8 cellular contexts compared by ENCODE assay signal in the genomic region with DNA sequence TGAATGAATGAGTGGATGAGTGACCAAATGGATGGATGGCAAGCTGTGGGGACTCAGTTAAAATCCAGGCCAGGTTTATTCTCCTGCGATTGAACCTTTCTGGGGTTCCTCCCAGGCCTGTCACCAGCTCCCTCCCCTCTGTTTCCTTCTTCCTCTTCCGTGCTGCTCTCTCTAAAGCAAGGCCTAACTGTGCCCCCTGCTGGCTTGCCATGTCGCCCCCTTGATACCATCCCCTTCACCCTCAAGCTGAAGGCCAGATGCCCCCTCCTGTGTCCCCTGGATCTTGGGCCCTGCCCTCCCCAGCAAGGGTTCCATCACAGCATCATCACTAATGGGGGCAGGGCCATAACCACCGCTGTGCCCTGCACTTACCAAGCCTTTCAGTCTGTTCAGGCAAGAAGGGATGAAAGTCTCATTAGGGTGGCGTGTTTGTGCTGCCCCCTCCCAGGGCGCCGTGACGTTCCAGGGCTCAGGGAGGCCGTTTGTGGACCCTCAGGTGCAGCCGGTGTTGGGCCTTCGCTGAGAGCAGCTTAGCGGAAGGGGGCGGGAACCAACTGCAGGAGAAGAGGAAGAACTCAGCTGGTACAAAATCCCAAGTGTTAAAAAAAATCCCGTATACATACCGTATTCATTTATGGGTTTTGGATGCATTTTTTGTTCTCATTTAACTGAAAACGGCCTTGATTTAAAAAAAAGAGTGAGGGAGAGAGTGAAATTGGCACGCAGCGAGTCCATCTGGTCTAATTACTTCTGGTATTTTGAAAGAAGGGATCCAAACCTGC.
DNase-seq lines count a peak whose midpoint lies in the region; ATAC-seq and TF ChIP-seq lines count a peak whose summit lies in the region.

No MANE protein-coding gene starts in this region.

- in situ Hi-C loops in brain microvascular endothelial cell (cut with HindIII; ENCODE audit: low pct_ligation_motif_present, low sequenced_read_pairs), result no loop called here

- no peaks in the 10 kb centered on the region for H3K27me3 ChIP-seq in CD8-positive, alpha-beta T cell (ENCODE audit: insufficient read depth, low read length)
- H3K27me3 ChIP-seq in left lung (peaks cover 0 to 32% of the 10 kb centered on the region in 2 donors), brain microvascular endothelial cell (replicated peaks) (no peaks in the 10 kb centered on the region), thyroid gland (no peaks in the 10 kb centered on the region)

- no peaks in the 10 kb centered on the region for H3K9me3 ChIP-seq in CD8-positive, alpha-beta T cell (ENCODE audit: low read length)
- H3K9me3 ChIP-seq in T-helper 17 cell (ENCODE audit: control insufficient read depth, low read length, poor library complexity, severe bottlenecking) (no peaks in the 10 kb centered on the region), left lung (no peaks in the 10 kb centered on the region), thyroid gland (no peaks in the 10 kb centered on the region)

- WGBS in thyroid gland, 2 donors, result 37 to 51% methylated on average over 18 of the region's 18 CpGs

- peak overlapping the region; percentile 89 for H3K27ac Mint-ChIP-seq in CD8-positive, alpha-beta T cell
- peak overlapping the region; percentile 5 for H3K27ac Mint-ChIP-seq in T-helper 17 cell

- peak overlapping the region; percentile 32 for H3K27ac ChIP-seq in CD8-positive, alpha-beta T cell (ENCODE audit: low read depth, low read length)
- H3K27ac ChIP-seq in left lung (no peak overlapping the region), brain microvascular endothelial cell (no peak overlapping the region), thyroid gland (no peak overlapping the region)

- peaks cover under 1% of the 10 kb centered on the region for H3K27me3 Mint-ChIP-seq in CD8-positive, alpha-beta T cell (ENCODE audit: low read depth)
- H3K27me3 Mint-ChIP-seq in T-helper 17 cell, result peaks cover under 1% of the 10 kb centered on the region

- H3K4me1 Mint-ChIP-seq in CD8-positive, alpha-beta T cell (ENCODE audit: low read depth), result peaks cover 20% of the 10 kb centered on the region
- peaks cover 9% of the 10 kb centered on the region for H3K4me1 Mint-ChIP-seq in T-helper 17 cell

- no peaks in the 10 kb centered on the region for H3K9me3 Mint-ChIP-seq in CD8-positive, alpha-beta T cell

- ATAC-seq in CD8-positive, alpha-beta T cell, result peak; percentile 70
- ATAC-seq in T-helper 17 cell (no peak), left lung (peak; percentile 33), esophagus mucosa (no peak)

- no peak for TF ChIP-seq POLR2A in thyroid gland (IDR thresholded peaks at IDR 0.05)

- CTCF ChIA-PET in CD8-positive, alpha-beta T cell (lab: Charles Lee), result interaction anchor here (0.8 to 1.2 kb wide), 3 partner anchors 94 to 249 kb away, joined by 3 to 4 read pairs (median 3); no protein-coding TSS in a partner anchor

- peak overlapping the region; percentile 76 for H3K4me3 Mint-ChIP-seq in CD8-positive, alpha-beta T cell
- H3K4me3 Mint-ChIP-seq in T-helper 17 cell, result peak overlapping the region; percentile 73

- no peak for TF ChIP-seq CTCF in CD8-positive, alpha-beta T cell (IDR thresholded peaks at IDR 0.05)
- TF ChIP-seq CTCF in left lung (IDR thresholded peaks at IDR 0.05) (no peak), brain microvascular endothelial cell (IDR thresholded peaks at IDR 0.05; ENCODE audit: low read depth, low read length, missing control alignments) (no peak), thyroid gland (IDR thresholded peaks at IDR 0.05) (no peak)

- peak in 4 of 7 experiments; percentile 7 to 62 (median 36) for DNase-seq in CD8-positive, alpha-beta T cell
- DNase-seq in GM19238 (ENCODE audit: insufficient read length, low spot score), result peak; percentile 35
- no peak for DNase-seq in T-helper 17 cell
- DNase-seq in left lung, result peak in 1 of 2 donors; percentile 48
- DNase-seq in brain microvascular endothelial cell, result no peak
- DNase-seq in HT-29 (ENCODE audit: low spot score), result no peak
- no peak for DNase-seq in thyroid gland

- intact Hi-C loops in CD8-positive, alpha-beta T cell (cut with DNase I, micrococcal nuclease), result loop anchor here in 1 of 2 experiments (2.0 kb wide), 1 partner anchor 97 kb away; no protein-coding TSS in a partner anchor
- intact Hi-C loops in left lung (cut with DNase I), result no loop called here
- intact Hi-C loops in thyroid gland (cut with DNase I), result no loop called here

- POLR2A ChIA-PET in CD8-positive, alpha-beta T cell (lab: Charles Lee), result interaction anchor here (0.9 to 1.0 kb wide), 2 partner anchors 17 to 51 kb away, joined by 3 to 5 read pairs; no protein-coding TSS in a partner anchor

- no peaks in the 10 kb centered on the region for H3K36me3 Mint-ChIP-seq in CD8-positive, alpha-beta T cell
- no peaks in the 10 kb centered on the region for H3K36me3 Mint-ChIP-seq in T-helper 17 cell (ENCODE audit: low read depth)

- peak overlapping the region; percentile 25 for H3K4me3 ChIP-seq in CD8-positive, alpha-beta T cell (ENCODE audit: low read depth, low read length)
- H3K4me3 ChIP-seq in left lung (no peak overlapping the region), brain microvascular endothelial cell (ENCODE audit: low read depth, low read length) (no peak overlapping the region), thyroid gland (replicated peaks in 1 of 3) (no peak overlapping the region)

- H3K4me1 ChIP-seq in CD8-positive, alpha-beta T cell (ENCODE audit: insufficient read depth, low read length), result peaks cover 4% of the 10 kb centered on the region
- peaks cover 0 to 6% of the 10 kb centered on the region in 2 donors for H3K4me1 ChIP-seq in left lung
- no peaks in the 10 kb centered on the region for H3K4me1 ChIP-seq in thyroid gland

- no peaks in the 10 kb centered on the region for H3K36me3 ChIP-seq in CD8-positive, alpha-beta T cell (ENCODE audit: insufficient read depth, low read length)
- H3K36me3 ChIP-seq in left lung (no peaks in the 10 kb centered on the region), brain microvascular endothelial cell (replicated peaks) (no peaks in the 10 kb centered on the region), thyroid gland (no peaks in the 10 kb centered on the region)

Comparison
In these comparisons a context has a peak if more than half of its experiments do, and no peak if none do; other contexts are left out.
1. ATAC-seq: peak in CD8-positive, alpha-beta T cell (single experiment) and left lung (single experiment); none in T-helper 17 cell (single experiment) and esophagus mucosa (single experiment).
2. DNase-seq: peak in CD8-positive, alpha-beta T cell (4 of 7) and GM19238 (single experiment); none in T-helper 17 cell (0 of 3), brain microvascular endothelial cell (single experiment), HT-29 (single experiment) and thyroid gland (0 of 2).